In the genomic region with DNA sequence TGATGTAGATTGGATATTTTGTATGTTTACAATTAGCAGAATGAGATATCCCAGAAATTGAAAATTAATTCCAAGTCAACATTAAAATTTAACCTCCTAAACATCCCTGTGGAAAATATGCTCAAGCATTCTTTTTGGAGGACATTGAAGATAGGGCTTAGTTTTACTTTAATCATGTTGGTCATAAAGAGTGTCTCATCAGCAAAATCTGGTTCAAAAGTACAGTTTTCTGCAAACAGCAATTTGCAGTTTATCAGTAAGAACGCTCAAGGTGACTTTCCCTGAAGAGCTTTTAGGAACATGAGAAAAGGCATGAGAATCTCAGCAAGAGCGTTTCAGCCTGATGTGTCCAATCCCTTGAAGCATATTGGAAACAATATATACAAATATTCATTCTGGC, we compare ENCODE assay signal across 26 cellular contexts.
"Had no signal": no experiment of that assay in that cellular context is flagged by ENCODE, and none has a peak within 500 bp of the region (broad histone marks: within the 10 kb centered on the region; RNA-seq: fewer than 3 reads in every experiment).

No MANE protein-coding gene starts in this region.

- H3K36me3 ChIP-seq: heart right ventricle, left ventricle myocardium inferior, neural progenitor cell, neutrophil, right atrium auricular region, sigmoid colon, tibial nerve, uterus had no signal

- H3K4me2 ChIP-seq: hepatocyte, neural progenitor cell had no signal

- H3K4me3 ChIP-seq: heart right ventricle, hepatocyte, left ventricle myocardium inferior, lung, neural progenitor cell, right atrium auricular region, sigmoid colon, tibial nerve, uterus had no signal

- FAIRE-seq: small intestine had no signal

- H3K27me3 ChIP-seq: heart right ventricle, hepatocyte, neural progenitor cell, neutrophil, right atrium auricular region, sigmoid colon, tibial nerve, uterus had no signal

- H3K27ac ChIP-seq: heart right ventricle, hepatocyte, left ventricle myocardium inferior, neural progenitor cell, neutrophil, parathyroid adenoma, right atrium auricular region, sigmoid colon, tibial nerve, uterus had no signal

- DNase-seq: heart right ventricle; islet precursor cell; left ventricle myocardium inferior; mesendoderm; naive B cell; natural killer cell; nephron progenitor cell; occipital lobe; sigmoid colon; small intestine; stimulated activated CD4-positive, alpha-beta T cell treated with anti-CD3 and anti-CD28 coated beads, Interleukin-1b, Interleukin-23, amount 100 ng/mL, for 48 hours; stimulated activated CD4-positive, alpha-beta T cell treated with anti-CD3 and anti-CD28 coated beads, Interleukin-2, amount 100 ng/mL, for 48 hours; stimulated activated CD4-positive, alpha-beta T cell treated with anti-CD3 and anti-CD28 coated beads, Interleukin-4, amount 100 ng/mL, for 4 hours; stimulated activated CD8-positive, alpha-beta memory T cell treated with anti-CD3 and anti-CD28 coated beads, Interleukin-4, amount 100 ng/mL, for 48 hours; stimulated activated naive CD4-positive, alpha-beta T cell treated with Interleukin-2 at 50 U/mL for 16 hours; stimulated activated naive CD8-positive, alpha-beta T cell treated with anti-CD3 and anti-CD28 coated beads, Interleukin-15, amount 100 ng/mL, for 72 hours; substantia nigra; uterus had no signal

- ATAC-seq: heart right ventricle; natural killer cell; stimulated activated memory B cell treated with anti-CD40 and anti-IgM and Interleukin-4, amounts not matched to agents 10 μg/mL and 1 μg/mL and 100 μg/mL, for 72 hours; stimulated activated naive CD8-positive, alpha-beta T cell treated with anti-CD3 and anti-CD28 coated beads, Interleukin-15, amount 100 ng/mL, for 72 hours had no signal

- H3K79me2 ChIP-seq: hepatocyte, parathyroid adenoma had no signal

- H3K4me1 ChIP-seq: heart right ventricle, left ventricle myocardium inferior, neural progenitor cell, parathyroid adenoma, right atrium auricular region, sigmoid colon, tibial nerve, uterus had no signal

- H3K9ac ChIP-seq: neural progenitor cell, parathyroid adenoma had no signal

- H2AFZ ChIP-seq: hepatocyte, neural progenitor cell, parathyroid adenoma had no signal

- H3K9me3 ChIP-seq: neutrophil, right atrium auricular region, sigmoid colon, uterus had no signal
